ENCODE assay signal across 22 cellular contexts in the genomic region with DNA sequence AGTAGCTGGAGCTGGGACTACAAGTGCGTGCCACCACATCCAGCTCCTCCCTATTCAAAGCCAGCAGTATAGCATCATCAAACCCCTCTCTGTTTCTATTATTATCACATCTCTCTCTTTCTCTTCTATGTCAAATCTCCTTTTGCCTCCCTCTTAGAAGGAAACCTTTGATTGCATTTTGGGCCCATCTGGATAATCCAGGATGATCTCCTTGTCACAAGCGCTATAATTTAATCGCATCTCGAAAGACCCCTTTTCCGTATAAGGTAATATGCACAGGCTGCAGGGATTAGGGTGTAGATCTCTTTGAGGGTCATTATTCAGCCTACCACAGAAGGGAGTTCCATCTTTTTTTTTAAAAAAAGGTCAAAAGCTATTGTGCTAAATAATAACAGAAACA.
DNase-seq lines count a peak whose midpoint lies in the region; ATAC-seq, FAIRE-seq and TF ChIP-seq lines count a peak whose summit lies in the region.
"Had no signal": no experiment of that assay in that cellular context is flagged by ENCODE, and none has a peak within 500 bp of the region (broad histone marks: within the 10 kb centered on the region; RNA-seq: fewer than 3 reads in every experiment).

No MANE protein-coding gene starts in this region.

- H4K20me1 ChIP-seq in BLaER1, result no peaks in the 10 kb centered on the region

- H3K27me3 ChIP-seq in BLaER1, result no peaks in the 10 kb centered on the region

- in situ Hi-C loops in ACHN (cut with HindIII; ENCODE audit: low pct_ligation_motif_present, low pct_unique_long_range_greater_than_20kb, low sequenced_read_pairs), result no loop called here

- peaks cover 55% of the 10 kb centered on the region for H3K4me1 ChIP-seq in BLaER1
- H3K4me1 ChIP-seq: Caco-2 had no signal

- peak overlapping the region; percentile 44 for H3K4me3 Mint-ChIP-seq in memory B cell
- H3K4me3 Mint-ChIP-seq: CD4-positive, CD25-positive, alpha-beta regulatory T cell; CD8-positive, alpha-beta memory T cell; HFFc6 had no signal

- H3K4me3 ChIP-seq in BLaER1, result no peak overlapping the region
- H3K4me3 ChIP-seq: K562 had no signal

- H3K36me3 ChIP-seq in BLaER1, result no peaks in the 10 kb centered on the region

- peaks cover 12% of the 10 kb centered on the region for H3K36me3 Mint-ChIP-seq in memory B cell
- H3K36me3 Mint-ChIP-seq: CD4-positive, CD25-positive, alpha-beta regulatory T cell; CD8-positive, alpha-beta memory T cell had no signal

- peak; percentile 95 for FAIRE-seq in D721Med (lab: Jason Lieb, UNC)
- FAIRE-seq: GM12891, K562 had no signal

- peak; percentile 34 for DNase-seq in D721Med (ENCODE audit: insufficient read length, low spot score)
- peak; percentile 96 for DNase-seq in NCI-H82 treated with DMSO at 0.1 percent for 48 hours (lab: John Stamatoyannopoulos, UW; ENCODE audit: unreplicated experiment)
- no peak for DNase-seq in memory B cell (ENCODE audit: low spot score in 2 of 2)
- DNase-seq in AG20443 (ENCODE audit: low spot score), result no peak
- no peak for DNase-seq in ACHN
- DNase-seq: AML-193; C1 segment of cervical spinal cord; Caco-2; CD4-positive, CD25-positive, alpha-beta regulatory T cell; CD8-positive, alpha-beta memory T cell; DMS79 treated with DMSO at 0.1 percent for 48 hours; EL; GOT3; H7; HFFc6 had no signal

- ATAC-seq in memory B cell (ENCODE audit: low read depth) (no peak), HG03571 (IDR thresholded peaks at IDR 0.05; ENCODE audit: unreplicated experiment) (no peak), HG03457 (IDR thresholded peaks at IDR 0.05; ENCODE audit: unreplicated experiment) (no peak)
- ATAC-seq: HCT116, K562 had no signal

- H3K9ac ChIP-seq in BLaER1, result no peak overlapping the region

- peak; percentile 3 for TF ChIP-seq CTCF in D721Med (IDR thresholded peaks at IDR 0.05; ENCODE audit: insufficient read depth, missing control alignments)

- H3K4me1 Mint-ChIP-seq in memory B cell, result peaks cover 56% of the 10 kb centered on the region
- H3K4me1 Mint-ChIP-seq: CD4-positive, CD25-positive, alpha-beta regulatory T cell; CD8-positive, alpha-beta memory T cell had no signal

- no peaks in the 10 kb centered on the region for H3K27me3 Mint-ChIP-seq in memory B cell

- peak overlapping the region; percentile 58 for H3K27ac Mint-ChIP-seq in memory B cell
- H3K27ac Mint-ChIP-seq: CD4-positive, CD25-positive, alpha-beta regulatory T cell; CD8-positive, alpha-beta memory T cell; HFFc6 had no signal

- no peaks in the 10 kb centered on the region for H3K9me3 ChIP-seq in BLaER1
- H3K9me3 ChIP-seq: Caco-2 had no signal

- H3K9me3 Mint-ChIP-seq in memory B cell, result peaks cover 6% of the 10 kb centered on the region
- H3K9me3 Mint-ChIP-seq: HFFc6 had no signal

- H3K4me2 ChIP-seq in BLaER1, result peak overlapping the region; percentile 31

- H3K27ac ChIP-seq in BLaER1, result no peak overlapping the region
- H3K27ac ChIP-seq: HL-60 had no signal

Comparison
In these comparisons a context has a peak if more than half of its experiments do, and no peak if none do; other contexts are left out.
1. DNase-seq: peak in D721Med (single experiment) and NCI-H82 treated with DMSO at 0.1 percent for 48 hours (single experiment); none in memory B cell (0 of 2), AG20443 (single experiment) and ACHN (single experiment).